13 cellular contexts compared by ENCODE assay signal in the genomic region with DNA sequence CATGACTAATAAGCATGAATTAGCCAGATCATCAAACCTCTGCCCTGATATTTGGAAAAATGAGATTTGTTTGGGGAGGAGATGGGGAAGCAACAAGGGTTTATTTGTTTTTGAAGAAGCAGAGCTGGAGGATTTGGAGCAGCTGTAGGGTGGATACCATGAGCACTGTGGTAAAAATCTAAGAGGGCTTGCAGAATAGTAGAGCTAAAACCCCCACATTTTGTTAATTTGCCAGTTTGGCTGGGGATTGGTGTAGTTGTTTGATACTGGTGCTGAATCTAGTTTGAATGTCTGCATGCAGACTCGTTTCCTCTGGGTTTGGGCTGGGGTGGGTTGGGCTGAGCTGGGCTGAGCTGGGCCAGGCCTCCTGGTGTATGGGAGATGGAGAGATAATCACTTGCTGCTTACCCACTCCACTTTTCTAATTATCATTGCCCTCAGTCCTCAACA. TPM values are rescaled to one million over a fixed set of nuclear protein-coding genes. Genes with fewer than 3 reads are reported as not detected.
DNase-seq lines count a peak whose midpoint lies in the region; TF ChIP-seq lines count a peak whose summit lies in the region.
"Had no signal": no experiment of that assay in that cellular context is flagged by ENCODE, and none has a peak within 500 bp of the region (broad histone marks: within the 10 kb centered on the region; RNA-seq: fewer than 3 reads in every experiment).

No MANE protein-coding gene starts in this region.

- H3K27me3 ChIP-seq in osteoblast (ENCODE audit: insufficient read depth, low read length) (no peaks in the 10 kb centered on the region), hepatocyte (no peaks in the 10 kb centered on the region)
- H3K27me3 ChIP-seq in CD8-positive, alpha-beta memory T cell (ENCODE audit: insufficient read depth, low read length, poor library complexity, severe bottlenecking), result peaks cover 5% of the 10 kb centered on the region

- CTCF ChIA-PET in OCI-LY7 (lab: Charles Lee; ENCODE audit: unreplicated experiment), result interaction anchor here (1.3 kb wide), 1 partner anchor 32 kb away, joined by 3 read pairs; no protein-coding TSS in a partner anchor
- CTCF ChIA-PET in CD8-positive, alpha-beta memory T cell (lab: Charles Lee), result no interaction called here

- POLR2A ChIA-PET in OCI-LY7 (lab: Charles Lee), result interaction anchor here (0.7 to 3.5 kb wide), 13 partner anchors 10 to 346 kb away, joined by 3 to 30 read pairs (median 4); no protein-coding TSS in a partner anchor
- POLR2A ChIA-PET in CD8-positive, alpha-beta memory T cell (lab: Charles Lee), result no interaction called here

- H3K9me2 ChIP-seq in OCI-LY7 (ENCODE audit: insufficient read depth, low read length) (no peaks in the 10 kb centered on the region), hepatocyte (replicated peaks; ENCODE audit: insufficient read depth) (no peaks in the 10 kb centered on the region)

- H3K36me3 ChIP-seq in OCI-LY7 (ENCODE audit: insufficient read depth, low read length) (peaks cover 27% of the 10 kb centered on the region), osteoblast (ENCODE audit: insufficient read depth, low read length) (no peaks in the 10 kb centered on the region), hepatocyte (replicated peaks; ENCODE audit: insufficient read depth, low read depth) (no peaks in the 10 kb centered on the region)
- no peaks in the 10 kb centered on the region for H3K36me3 ChIP-seq in CD8-positive, alpha-beta memory T cell (ENCODE audit: insufficient read depth, low read length)

- no peak overlapping the region; the same call in 1 of the 2 replicates for H2AFZ ChIP-seq in OCI-LY7 (ENCODE audit: low read length)
- H2AFZ ChIP-seq in osteoblast (ENCODE audit: low read length), result no peak overlapping the region
- H2AFZ ChIP-seq in hepatocyte, result no peak overlapping the region

- no peak overlapping the region for H3K27ac Mint-ChIP-seq in activated CD4-positive, alpha-beta T cell treated with anti-CD3 and anti-CD28 coated beads, Interleukin-2, amount 10 ng/mL, durations not matched to agents 24 days and 14 days
- H3K27ac Mint-ChIP-seq in CD8-positive, alpha-beta memory T cell, result no peak overlapping the region
- H3K27ac Mint-ChIP-seq: activated naive CD4-positive, alpha-beta T cell treated with anti-CD3 and anti-CD28 coated beads, Interleukin-2, amount 50 U/mL, for 72 hours; stimulated activated memory B cell treated with anti-CD40 and anti-IgM and Interleukin-4, amounts not matched to agents 10 μg/mL and 1 μg/mL and 100 μg/mL, for 72 hours had no signal

- no peaks in the 10 kb centered on the region for H3K4me1 Mint-ChIP-seq in activated CD4-positive, alpha-beta T cell treated with anti-CD3 and anti-CD28 coated beads, Interleukin-2, amount 10 ng/mL, durations not matched to agents 24 days and 14 days
- no peaks in the 10 kb centered on the region for H3K4me1 Mint-ChIP-seq in CD8-positive, alpha-beta memory T cell
- H3K4me1 Mint-ChIP-seq: stimulated activated memory B cell treated with anti-CD40 and anti-IgM and Interleukin-4, amounts not matched to agents 10 μg/mL and 1 μg/mL and 100 μg/mL, for 72 hours had no signal

- intact Hi-C loops in OCI-LY7 (cut with micrococcal nuclease; ENCODE audit: unreplicated experiment), result no loop called here
- intact Hi-C loops in activated CD4-positive, alpha-beta T cell treated with anti-CD3 and anti-CD28 coated beads, Interleukin-2, amount 10 ng/mL, durations not matched to agents 24 days and 14 days (cut with micrococcal nuclease), result no loop called here

- TF ChIP-seq CTCF in OCI-LY7 (conservative IDR thresholded peaks at IDR 0.05; ENCODE audit: low read length), result no peak
- TF ChIP-seq CTCF in osteoblast (IDR thresholded peaks at IDR 0.05; ENCODE audit: extremely low read depth, low read depth, low read length), result no peak
- TF ChIP-seq CTCF in hepatocyte (IDR thresholded peaks at IDR 0.05; ENCODE audit: poor library complexity), result no peak

- peak; percentile 28 for DNase-seq in COLO829 (ENCODE audit: low spot score)
- peak; percentile 33 for DNase-seq in OCI-LY7 (ENCODE audit: low spot score)
- DNase-seq in fibroblast of peridontal ligament (ENCODE audit: extremely low read depth), result peak; percentile 65
- peak; percentile 47 for DNase-seq in osteoblast (ENCODE audit: insufficient read length, low spot score, missing footprints)
- DNase-seq in NCI-H524 treated with DMSO at 0.1 percent for 48 hours (lab: John Stamatoyannopoulos, UW), result no peak
- no peak for DNase-seq in activated CD4-positive, alpha-beta T cell treated with anti-CD3 and anti-CD28 coated beads, Interleukin-2, amount 10 ng/mL, durations not matched to agents 24 days and 14 days
- no peak for DNase-seq in hepatocyte (ENCODE audit: low spot score)
- no peak for DNase-seq in CD8-positive, alpha-beta memory T cell
- DNase-seq: glutamatergic neuron, KG1, NCI-H2029 treated with DMSO at 0.1 percent for 48 hours had no signal

- WGBS in hepatocyte (ENCODE audit: low lambda C conversion rate, missing lambda C conversion rate), result 75% methylated on average over 1 of the region's 1 CpG

- H4K20me1 ChIP-seq in OCI-LY7 (ENCODE audit: insufficient read depth, low read length), result no peaks in the 10 kb centered on the region
- H4K20me1 ChIP-seq in osteoblast (ENCODE audit: insufficient read depth, low read length), result peaks cover 13% of the 10 kb centered on the region
- H4K20me1 ChIP-seq in hepatocyte (ENCODE audit: insufficient read depth, poor library complexity, severe bottlenecking), result no peaks in the 10 kb centered on the region

- H3K4me3 ChIP-seq in OCI-LY7 (ENCODE audit: low read depth, low read length, poor library complexity, severe bottlenecking), result peak overlapping the region; percentile 56
- no peak overlapping the region for H3K4me3 ChIP-seq in osteoblast (ENCODE audit: insufficient read depth, low read length)
- H3K4me3 ChIP-seq in hepatocyte, result no peak overlapping the region
- H3K4me3 ChIP-seq in CD8-positive, alpha-beta memory T cell (ENCODE audit: low read length), result no peak overlapping the region

- H3K27ac ChIP-seq in OCI-LY7 (ENCODE audit: low read depth, low read length, poor library complexity, severe bottlenecking) (peak overlapping the region; percentile 95), osteoblast (ENCODE audit: low read depth, low read length) (no peak overlapping the region), hepatocyte (no peak overlapping the region)
- no peak overlapping the region for H3K27ac ChIP-seq in CD8-positive, alpha-beta memory T cell (ENCODE audit: low read depth, low read length)

- peak overlapping the region; percentile 84 for H3K4me2 ChIP-seq in OCI-LY7 (ENCODE audit: low read length)
- H3K4me2 ChIP-seq in osteoblast (ENCODE audit: insufficient read depth, low read length), result peak overlapping the region; percentile 31
- no peak overlapping the region for H3K4me2 ChIP-seq in hepatocyte

- peaks cover 89% of the 10 kb centered on the region for H3K4me1 ChIP-seq in OCI-LY7 (ENCODE audit: insufficient read depth, low read length, poor library complexity, severe bottlenecking)
- no peaks in the 10 kb centered on the region for H3K4me1 ChIP-seq in osteoblast (ENCODE audit: insufficient read depth, low read length)
- H3K4me1 ChIP-seq in hepatocyte (ENCODE audit: insufficient read depth), result no peaks in the 10 kb centered on the region
- H3K4me1 ChIP-seq in CD8-positive, alpha-beta memory T cell (ENCODE audit: insufficient read depth, low read length), result no peaks in the 10 kb centered on the region

- H3K36me3 Mint-ChIP-seq in activated CD4-positive, alpha-beta T cell treated with anti-CD3 and anti-CD28 coated beads, Interleukin-2, amount 10 ng/mL, durations not matched to agents 24 days and 14 days (ENCODE audit: low read depth), result no peaks in the 10 kb centered on the region
- no peaks in the 10 kb centered on the region for H3K36me3 Mint-ChIP-seq in CD8-positive, alpha-beta memory T cell
- H3K36me3 Mint-ChIP-seq: activated naive CD4-positive, alpha-beta T cell treated with anti-CD3 and anti-CD28 coated beads, Interleukin-2, amount 50 U/mL, for 72 hours; stimulated activated memory B cell treated with anti-CD40 and anti-IgM and Interleukin-4, amounts not matched to agents 10 μg/mL and 1 μg/mL and 100 μg/mL, for 72 hours had no signal

- H3K27me3 Mint-ChIP-seq in activated CD4-positive, alpha-beta T cell treated with anti-CD3 and anti-CD28 coated beads, Interleukin-2, amount 10 ng/mL, durations not matched to agents 24 days and 14 days, result no peaks in the 10 kb centered on the region
- peaks cover 2 to 22% of the 10 kb centered on the region in 2 donors for H3K27me3 Mint-ChIP-seq in CD8-positive, alpha-beta memory T cell

- no TSS peak for BruUV-seq in OCI-LY7 (replicated peaks; lab: Mats Ljungman, UMichigan)

- H3K79me2 ChIP-seq in OCI-LY7 (ENCODE audit: insufficient read depth, low read depth, low read length) (peaks cover 99% of the 10 kb centered on the region), osteoblast (ENCODE audit: insufficient read depth, low read length) (no peaks in the 10 kb centered on the region), hepatocyte (peaks cover 43% of the 10 kb centered on the region)

- H3K9me3 ChIP-seq in OCI-LY7 (ENCODE audit: low read length) (no peaks in the 10 kb centered on the region; the same call in 1 of the 2 replicates), osteoblast (ENCODE audit: low read depth, low read length) (no peaks in the 10 kb centered on the region), hepatocyte (ENCODE audit: low read depth) (no peaks in the 10 kb centered on the region)
- no peaks in the 10 kb centered on the region for H3K9me3 ChIP-seq in CD8-positive, alpha-beta memory T cell (ENCODE audit: low read length)

- no peaks in the 10 kb centered on the region for H3K9me3 Mint-ChIP-seq in activated CD4-positive, alpha-beta T cell treated with anti-CD3 and anti-CD28 coated beads, Interleukin-2, amount 10 ng/mL, durations not matched to agents 24 days and 14 days
- no peaks in the 10 kb centered on the region for H3K9me3 Mint-ChIP-seq in CD8-positive, alpha-beta memory T cell
- H3K9me3 Mint-ChIP-seq: activated naive CD4-positive, alpha-beta T cell treated with anti-CD3 and anti-CD28 coated beads, Interleukin-2, amount 50 U/mL, for 72 hours; stimulated activated memory B cell treated with anti-CD40 and anti-IgM and Interleukin-4, amounts not matched to agents 10 μg/mL and 1 μg/mL and 100 μg/mL, for 72 hours had no signal

- no peak overlapping the region for H3K4me3 Mint-ChIP-seq in activated CD4-positive, alpha-beta T cell treated with anti-CD3 and anti-CD28 coated beads, Interleukin-2, amount 10 ng/mL, durations not matched to agents 24 days and 14 days
- no peak overlapping the region for H3K4me3 Mint-ChIP-seq in CD8-positive, alpha-beta memory T cell
- H3K4me3 Mint-ChIP-seq: stimulated activated memory B cell treated with anti-CD40 and anti-IgM and Interleukin-4, amounts not matched to agents 10 μg/mL and 1 μg/mL and 100 μg/mL, for 72 hours had no signal

RNA-seq across cellular contexts. Expression of gene SMAD1, which starts 43.7 kb away (rescaled TPM):
- total RNA-seq in OCI-LY7 (2014; rRNA removed; shearing (Covaris generic)), result 56.4 and 60.9 TPM in 2 replicates
- total RNA-seq in OCI-LY7 (2022) (39.9 and 57.4 TPM in 2 replicates), osteoblast (30.4 and 33.0 TPM in 2 replicates), hepatocyte (21.2 and 24.1 TPM in 2 replicates)
- 3.9 and 4.3 TPM in 2 replicates for total RNA-seq in activated CD4-positive, alpha-beta T cell treated with anti-CD3 and anti-CD28 coated beads, Interleukin-2, amount 10 ng/mL, durations not matched to agents 24 days and 14 days
- polyA plus RNA-seq in hepatocyte, result 10.5 and 18.1 TPM in 2 replicates
- total RNA-seq in CD8-positive, alpha-beta memory T cell, result 1 to 10 TPM; 1.3 to 1.6 TPM
- 0.52 TPM for polyA plus RNA-seq in CD8-positive, alpha-beta memory T cell

Comparison
In these comparisons a context has a peak if more than half of its experiments do, and no peak if none do; other contexts are left out.
1. DNase-seq: peak in COLO829 (single experiment), OCI-LY7 (single experiment), fibroblast of peridontal ligament (single experiment) and osteoblast (single experiment); none in NCI-H524 treated with DMSO at 0.1 percent for 48 hours (single experiment), activated CD4-positive, alpha-beta T cell treated with anti-CD3 and anti-CD28 coated beads, Interleukin-2, amount 10 ng/mL, durations not matched to agents 24 days and 14 days (single experiment), hepatocyte (single experiment) and CD8-positive, alpha-beta memory T cell (0 of 5).